In the genomic region with DNA sequence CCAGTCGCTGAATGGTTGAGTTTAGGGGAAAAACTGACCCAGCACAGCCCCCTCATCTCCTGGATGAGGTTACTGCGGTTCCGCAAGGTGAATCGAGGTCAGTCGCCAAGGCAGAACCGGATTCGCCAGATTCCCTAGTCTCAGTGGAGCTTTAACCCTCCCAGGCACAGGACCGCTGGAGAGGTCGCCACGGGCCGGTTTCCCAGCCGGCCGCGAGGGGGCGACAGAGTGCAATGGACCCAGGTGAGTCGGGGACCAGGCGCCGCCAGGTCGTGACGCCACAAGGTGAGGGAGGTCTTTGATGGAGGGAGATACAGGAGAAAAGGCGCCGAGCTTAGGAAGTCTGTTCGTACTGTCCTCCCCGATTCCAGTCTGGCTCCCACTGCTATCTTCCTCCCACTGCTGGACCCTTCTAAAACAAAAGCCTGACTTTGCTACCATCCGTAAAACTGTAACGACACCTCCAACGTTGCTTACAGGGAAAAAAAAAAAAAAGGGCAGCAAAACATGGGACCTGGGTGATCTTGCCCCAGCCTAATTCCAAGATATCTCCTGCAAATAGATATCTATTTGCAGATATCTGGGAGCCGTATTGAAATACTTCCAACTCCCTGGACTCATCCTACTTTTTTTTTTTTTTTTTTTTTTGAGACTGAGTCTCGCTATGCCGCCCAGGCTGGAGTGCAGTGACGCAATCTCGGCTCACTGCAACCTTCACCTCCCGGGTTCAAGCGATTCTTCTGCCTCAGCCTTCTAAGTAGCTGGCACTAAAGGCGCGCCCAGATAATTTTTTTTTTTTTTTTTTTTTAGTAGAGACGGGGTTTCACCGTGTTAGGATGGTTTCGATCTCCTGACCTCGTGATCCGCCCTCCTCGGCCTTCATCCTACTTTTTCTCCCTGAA, we compare ENCODE assay signal across 8 cellular contexts. TPM values are rescaled to one million over a fixed set of nuclear protein-coding genes. Genes with fewer than 3 reads are reported as not detected.
DNase-seq lines count a peak whose midpoint lies in the region; ATAC-seq lines count a peak whose summit lies in the region.

No MANE protein-coding gene starts in this region.

- peaks cover 54% of the 10 kb centered on the region for H3K4me1 ChIP-seq in BLaER1

- no peak for ATAC-seq in GM21423 (IDR thresholded peaks at IDR 0.05; ENCODE audit: unreplicated experiment)

- H3K4me3 ChIP-seq in BLaER1 (peak overlapping the region; percentile 58), H7 (ENCODE audit: insufficient read depth, low read depth, low read length) (peak overlapping the region; percentile 90)

- H3K4me2 ChIP-seq in BLaER1 = peak overlapping the region; percentile 73

- H3K27ac ChIP-seq in BLaER1 (no peak overlapping the region), caudate nucleus (ENCODE audit: low read depth, low read length) (peak overlapping the region; percentile 11)

- 0 out of 2 replicates have a peak, but pooled peaks cover 9% of the 10 kb centered on the region for H4K20me1 ChIP-seq in BLaER1

- H3K9me3 ChIP-seq in BLaER1 = no peaks in the 10 kb centered on the region

- no peaks in the 10 kb centered on the region for H3K27me3 ChIP-seq in BLaER1
- no peaks in the 10 kb centered on the region for H3K27me3 ChIP-seq in H7 (ENCODE audit: control insufficient read depth, insufficient read depth, low read length)

- no peak overlapping the region for H3K9ac ChIP-seq in BLaER1

- H3K36me3 ChIP-seq in BLaER1 (peaks cover 12% of the 10 kb centered on the region; the same call in 1 of the 2 replicates), H7 (replicated peaks; ENCODE audit: control insufficient read depth, insufficient read depth, low read length) (no peaks in the 10 kb centered on the region)

- DNase-seq in H7 (peak; percentile 97), NCI-H2171 treated with DMSO at 0.1 percent for 48 hours (lab: John Stamatoyannopoulos, UW) (peak; percentile 92), caudate nucleus (lab: John Stamatoyannopoulos, UW) (peak in 56 of 61 donors; percentile 15 to 90 (median 66)), iris pigment epithelial cell (ENCODE audit: low read depth) (peak; percentile 38)
- DNase-seq in activated CD4-positive, CD25-positive, alpha-beta regulatory T cell (lab: John Stamatoyannopoulos, UW) = peak; percentile 83 to 93 (median 86)
- peak; percentile 79 to 88 for DNase-seq in stimulated activated CD4-positive, alpha-beta T cell treated with anti-CD3 and anti-CD28 coated beads, Interleukin-12 subunit alpha, Interleukin-12 subunit beta, amount 100 ng/mL, for 24 hours (ENCODE audit: low read depth in 2 of 2)

RNA-seq across cellular contexts. Expression of a gene that starts 1.4 kb away (rescaled TPM):
- 67.9 and 98.6 TPM in 2 replicates for total RNA-seq in H7 (2014; rRNA removed; shearing (Covaris generic))

RNA-seq across cellular contexts. Expression of a gene that starts 27.4 kb away (rescaled TPM):
- total RNA-seq in H7 (2014; rRNA removed; shearing (Covaris generic)) = not detected in 2 replicates

RNA-seq across cellular contexts. Expression of a gene that starts 32.2 kb away (rescaled TPM):
- total RNA-seq in H7 (2014; rRNA removed; shearing (Covaris generic)) = 30.0 and 35.2 TPM in 2 replicates

RNA-seq across cellular contexts. Expression of a gene that starts 47.0 kb away (rescaled TPM):
- 13.3 and 22.5 TPM in 2 replicates for total RNA-seq in H7 (2014; rRNA removed; shearing (Covaris generic))

RNA-seq across cellular contexts. Expression of a gene that starts 51.3 kb away (rescaled TPM):
- total RNA-seq in H7 (2014; rRNA removed; shearing (Covaris generic)) = 54.1 and 60.9 TPM in 2 replicates

Comparison
In these comparisons a context has a peak if more than half of its experiments do, and no peak if none do; other contexts are left out.
1. DNase-seq: peak in every context shown above with its lines; median percentile 97 in H7; 92 in NCI-H2171 treated with DMSO at 0.1 percent for 48 hours; 86 in activated CD4-positive, CD25-positive, alpha-beta regulatory T cell; 84 in stimulated activated CD4-positive, alpha-beta T cell treated with anti-CD3 and anti-CD28 coated beads, Interleukin-12 subunit alpha, Interleukin-12 subunit beta, amount 100 ng/mL, for 24 hours; 66 in caudate nucleus; 38 in iris pigment epithelial cell.